ENCODE assay signal across 16 cellular contexts in genomic region chr3:82743196-82743595, GRCh38.
DNase-seq lines count a peak whose midpoint lies in the region; ATAC-seq and TF ChIP-seq lines count a peak whose summit lies in the region.
"Had no signal": no experiment of that assay in that cellular context is flagged by ENCODE, and none has a peak within 500 bp of the region (broad histone marks: within the 10 kb centered on the region; RNA-seq: fewer than 3 reads in every experiment).

No MANE protein-coding gene starts in this region.

- no peak overlapping the region for H3K23ac ChIP-seq in neuronal stem cell (ENCODE audit: low read depth, low read length, poor library complexity)

- no peaks in the 10 kb centered on the region for H3F3A ChIP-seq in OCI-LY1 (ENCODE audit: insufficient read depth, low read length)

- DNase-seq in Right ventricle myocardium inferior (ENCODE audit: missing footprints) (peak; percentile 37), cardiac septum (ENCODE audit: low spot score) (no peak), G401 (ENCODE audit: low spot score) (peak; percentile 2), neuronal stem cell (ENCODE audit: low spot score) (no peak), foreskin melanocyte (no peak), AG20443 (ENCODE audit: low spot score) (no peak), GM10266 (ENCODE audit: extremely low spot score) (no peak)
- DNase-seq: 8988T; ACHN; Calu3; CD4-positive, alpha-beta T cell; DMS 273 treated with DMSO at 0.1 percent for 48 hours; H9 had no signal

- TF ChIP-seq CTCF in OCI-LY1 (IDR thresholded peaks at IDR 0.05; ENCODE audit: low read length) (no peak), GM10266 (IDR thresholded peaks at IDR 0.05; ENCODE audit: control insufficient read depth, insufficient read depth, low read depth, missing control alignments) (no peak)

- H3K9me3 ChIP-seq in OCI-LY1 (ENCODE audit: low read length), result no peaks in the 10 kb centered on the region
- no peaks in the 10 kb centered on the region for H3K9me3 ChIP-seq in neuronal stem cell (replicated peaks in 1 of 2; ENCODE audit: control insufficient read depth in 2 of 2, insufficient read depth in 1 of 2, low read depth in 1 of 2, low read length in 2 of 2)

- no CpG with 5 or more reads among the region's 5 CpGs for WGBS in neuronal stem cell (ENCODE audit: extremely low coverage in 2 of 2, insufficient read length in 2 of 2, insufficient replicate concordance in 1 of 2), 2 donors

- H2BK15ac ChIP-seq in neuronal stem cell (ENCODE audit: low read length), result no peak overlapping the region

- H3K27me3 ChIP-seq in OCI-LY1 (ENCODE audit: insufficient read depth, low read length), result no peaks in the 10 kb centered on the region
- no peaks in the 10 kb centered on the region for H3K27me3 ChIP-seq in neuronal stem cell (ENCODE audit: control insufficient read depth in 3 of 3, insufficient read depth in 3 of 3, low read depth in 1 of 3, low read length in 3 of 3)

- no peaks in the 10 kb centered on the region for H3K79me1 ChIP-seq in neuronal stem cell (ENCODE audit: low read depth, low read length)

- peak overlapping the region; percentile 11 for H3K18ac ChIP-seq in neuronal stem cell (ENCODE audit: low read length)

- H3K27ac ChIP-seq in OCI-LY1 (ENCODE audit: low read depth, low read length, poor library complexity, severe bottlenecking), result no peak overlapping the region
- H3K27ac ChIP-seq in neuronal stem cell (replicated peaks; ENCODE audit: low read length), result no peak overlapping the region

- H3K36me3 ChIP-seq in OCI-LY1 (ENCODE audit: insufficient read depth, low read length) (no peaks in the 10 kb centered on the region), neuronal stem cell (replicated peaks in 1 of 2; ENCODE audit: control insufficient read depth in 2 of 2, insufficient read depth in 2 of 2, low read length in 2 of 2) (no peaks in the 10 kb centered on the region)

- intact Hi-C loops in Right ventricle myocardium inferior (cut with DNase I), result no loop called here
- intact Hi-C loops in cardiac septum (cut with DNase I), result no loop called here

- no peak overlapping the region for H4K8ac ChIP-seq in neuronal stem cell (ENCODE audit: low read depth, low read length)

- no peak overlapping the region for H2BK120ac ChIP-seq in neuronal stem cell (ENCODE audit: low read depth, low read length)

- no peak overlapping the region for H2BK12ac ChIP-seq in neuronal stem cell (ENCODE audit: low read length)

- no peak overlapping the region for H4K91ac ChIP-seq in neuronal stem cell (ENCODE audit: low read depth, low read length, poor library complexity)

- H3K9ac ChIP-seq in OCI-LY1 (ENCODE audit: low read length) (no peak overlapping the region), neuronal stem cell (ENCODE audit: low read depth, low read length, poor library complexity) (peak overlapping the region; percentile 53)

- no peak overlapping the region for H2BK5ac ChIP-seq in neuronal stem cell (ENCODE audit: low read length)

- peak overlapping the region; percentile 13; the same call in 1 of the 2 replicates for H2AFZ ChIP-seq in OCI-LY1 (ENCODE audit: low read length)
- H2AFZ ChIP-seq in neuronal stem cell (ENCODE audit: low read length), result no peak overlapping the region
- H2AFZ ChIP-seq: GM23338 had no signal

- H3K79me2 ChIP-seq in OCI-LY1 (ENCODE audit: insufficient read depth, low read length), result no peaks in the 10 kb centered on the region

- in situ Hi-C loops in G401 (cut with HindIII; ENCODE audit: low sequenced_read_pairs), result no loop called here

- H3K9me2 ChIP-seq in OCI-LY1 (ENCODE audit: low read depth, low read length), result no peaks in the 10 kb centered on the region

- H3K4me2 ChIP-seq in OCI-LY1 (ENCODE audit: low read length) (no peak overlapping the region), neuronal stem cell (ENCODE audit: insufficient read depth, low read length, poor library complexity, severe bottlenecking) (no peak overlapping the region)
- H3K4me2 ChIP-seq: GM23338 had no signal

- H3K4me3 ChIP-seq in OCI-LY1 (ENCODE audit: low read depth, low read length, poor library complexity, severe bottlenecking) (no peak overlapping the region), neuronal stem cell (ENCODE audit: low read length in 2 of 2) (no peak overlapping the region)
- H3K4me3 ChIP-seq: GM23338 had no signal

- H4K20me1 ChIP-seq in OCI-LY1 (ENCODE audit: insufficient read depth, low read length), result no peaks in the 10 kb centered on the region

- no peak overlapping the region for H3K4ac ChIP-seq in neuronal stem cell (ENCODE audit: low read length)

- no peak overlapping the region for H2AK5ac ChIP-seq in neuronal stem cell (ENCODE audit: low read depth, low read length)

- peak; percentile 67 for ATAC-seq in Right ventricle myocardium inferior
- ATAC-seq: GM23338, HepG2 had no signal

- H3K14ac ChIP-seq in neuronal stem cell (ENCODE audit: low read length), result no peak overlapping the region

- peaks cover 17% of the 10 kb centered on the region for H3K4me1 ChIP-seq in OCI-LY1 (ENCODE audit: insufficient read depth, low read length, severe bottlenecking)
- H3K4me1 ChIP-seq in neuronal stem cell (ENCODE audit: control insufficient read depth in 2 of 2, insufficient read depth in 1 of 2, low read depth in 1 of 2, low read length in 2 of 2), result peaks cover 0 to 7% of the 10 kb centered on the region in 2 donors

Comparison
In these comparisons a context has a peak if more than half of its experiments do, and no peak if none do; other contexts are left out.
1. DNase-seq: peak in Right ventricle myocardium inferior (single experiment) and G401 (single experiment); none in cardiac septum (single experiment), neuronal stem cell (single experiment), foreskin melanocyte (single experiment), AG20443 (single experiment) and GM10266 (single experiment).